ENCODE assay signal across 8 cellular contexts in the genomic region with DNA sequence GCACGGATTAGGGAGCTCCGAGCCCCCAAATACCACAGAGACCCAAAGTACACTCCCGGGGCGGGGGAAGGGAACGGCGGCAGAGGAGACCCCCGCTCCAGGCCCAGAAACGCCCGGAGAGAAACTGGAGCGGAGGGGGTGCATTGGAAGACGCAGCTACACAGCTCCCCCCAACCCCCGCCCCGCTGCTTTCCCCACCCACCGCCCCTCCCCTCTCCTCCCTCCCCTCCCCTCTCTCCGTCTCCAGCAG. TPM values are rescaled to one million over a fixed set of nuclear protein-coding genes. Genes with fewer than 3 reads are reported as not detected.
DNase-seq lines count a peak whose midpoint lies in the region; ATAC-seq and TF ChIP-seq lines count a peak whose summit lies in the region.

No MANE protein-coding gene starts in this region.

- intact Hi-C loops in activated CD8-positive, alpha-beta T cell treated with anti-CD3 and anti-CD28 coated beads for 36 hours (cut with micrococcal nuclease): no loop called here
- intact Hi-C loops in heart right ventricle (cut with DNase I) (loop anchor here in 4 of 10 donors (5.0 to 10.0 kb wide), 4 partner anchors 52 to 152 kb away; partner anchors contain the start of gene GALNT11 (in 1 of the 4)), gastrocnemius medialis (cut with DNase I; ENCODE audit: low total_unique reads) (loop anchor here (2.0 to 10.0 kb wide), 3 partner anchors 79 to 241 kb away; partner anchors contain the start of gene GALNT11)

- H3K4me1 ChIP-seq in GM23248 (ENCODE audit: insufficient read depth): no peaks in the 10 kb centered on the region
- peaks cover 0 to 37% (median 24%) of the 10 kb centered on the region in 9 donors for H3K4me1 ChIP-seq in heart right ventricle
- H3K4me1 ChIP-seq in gastrocnemius medialis: peaks cover 8 to 18% of the 10 kb centered on the region in 2 donors

- H3K27ac ChIP-seq in GM23248 (no peak overlapping the region), heart right ventricle (peak overlapping the region; percentile 80 to 97 (median 95)), gastrocnemius medialis (peak overlapping the region; percentile 87 to 93 (median 90))

- peaks cover 55% of the 10 kb centered on the region for H3K27me3 ChIP-seq in GM23248 (replicated peaks; ENCODE audit: insufficient read depth)
- H3K27me3 ChIP-seq in heart right ventricle: peaks cover 0 to 10% (median 8%) of the 10 kb centered on the region in 7 donors
- no peaks in the 10 kb centered on the region for H3K27me3 ChIP-seq in gastrocnemius medialis

- peaks cover 15% of the 10 kb centered on the region for H3K4me1 Mint-ChIP-seq in activated CD8-positive, alpha-beta T cell treated with anti-CD3 and anti-CD28 coated beads for 36 hours (ENCODE audit: low read depth)

- no peaks in the 10 kb centered on the region for H3K79me2 ChIP-seq in GM23248 (ENCODE audit: insufficient read depth)

- no peaks in the 10 kb centered on the region for H3K36me3 ChIP-seq in GM23248 (ENCODE audit: low read depth)
- H3K36me3 ChIP-seq in heart right ventricle: no peaks in the 10 kb centered on the region
- no peaks in the 10 kb centered on the region for H3K36me3 ChIP-seq in gastrocnemius medialis

- peak overlapping the region; percentile 76 for H3K27ac Mint-ChIP-seq in activated CD8-positive, alpha-beta T cell treated with anti-CD3 and anti-CD28 coated beads for 36 hours

- POLR2A ChIA-PET in activated CD8-positive, alpha-beta T cell treated with anti-CD3 and anti-CD28 coated beads for 36 hours (lab: Charles Lee): interaction anchor here (0.9 to 2.3 kb wide), 4 partner anchors 12 to 93 kb away, joined by 3 to 6 read pairs (median 4); no protein-coding TSS in a partner anchor

- CTCF ChIA-PET in activated CD8-positive, alpha-beta T cell treated with anti-CD3 and anti-CD28 coated beads for 36 hours (lab: Charles Lee): interaction anchor here (1.4 kb wide), 1 partner anchor 93 kb away, joined by 4 read pairs; no protein-coding TSS in a partner anchor

- in situ Hi-C loops in GM23248 (cut with MboI) (no loop called here), gastrocnemius medialis (cut with MboI; ENCODE audit: low sequenced_read_pairs in 4 of 4) (no loop called here)

- TF ChIP-seq CTCF in activated CD8-positive, alpha-beta T cell treated with anti-CD3 and anti-CD28 coated beads for 36 hours (IDR thresholded peaks at IDR 0.05): no peak
- TF ChIP-seq CTCF in heart right ventricle (IDR thresholded peaks at IDR 0.05): no peak
- TF ChIP-seq CTCF in gastrocnemius medialis (IDR thresholded peaks at IDR 0.05 in 4 of 5, conservative IDR thresholded peaks at IDR 0.05 in 1 of 5): no peak

- H3F3A ChIP-seq in GM23248 (ENCODE audit: insufficient read depth): no peaks in the 10 kb centered on the region

- H3K9me2 ChIP-seq in GM23248 (ENCODE audit: insufficient read depth): no peaks in the 10 kb centered on the region

- no peak overlapping the region for H3K9ac ChIP-seq in GM23248

- H3K4me2 ChIP-seq in GM23248 (ENCODE audit: unreplicated experiment): peak overlapping the region; percentile 74

- H3K9me3 ChIP-seq in GM23248 (ENCODE audit: low read depth) (no peaks in the 10 kb centered on the region), heart right ventricle (no peaks in the 10 kb centered on the region), gastrocnemius medialis (no peaks in the 10 kb centered on the region)

- H3K4me3 ChIP-seq in GM23248 (peak overlapping the region; percentile 64), heart right ventricle (peak overlapping the region; percentile 33 to 95 (median 80)), gastrocnemius medialis (peak overlapping the region; percentile 76 to 97 (median 86))

- 0 to 1% methylated on average over 5 to 12 of the region's 15 CpGs for WGBS in GM23248 (ENCODE audit: low coverage in 1 of 2, low lambda C conversion rate in 2 of 2, missing lambda C conversion rate in 2 of 2), 2 experiments
- 0 to 1% methylated on average over 12 to 15 of the region's 15 CpGs for WGBS in heart right ventricle, 2 donors

- no peak for ATAC-seq in activated CD8-positive, alpha-beta T cell treated with anti-CD3 and anti-CD28 coated beads for 36 hours
- ATAC-seq in heart right ventricle: peak in 5 of 8 donors; percentile 78 to 90 (median 87)
- peak; percentile 53 to 57 for ATAC-seq in gastrocnemius medialis
- no peak for ATAC-seq in HG03175 (IDR thresholded peaks at IDR 0.05; ENCODE audit: unreplicated experiment)

- H3K36me3 Mint-ChIP-seq in activated CD8-positive, alpha-beta T cell treated with anti-CD3 and anti-CD28 coated beads for 36 hours (ENCODE audit: low read depth): no peaks in the 10 kb centered on the region

- H3K27me3 Mint-ChIP-seq in activated CD8-positive, alpha-beta T cell treated with anti-CD3 and anti-CD28 coated beads for 36 hours: no peaks in the 10 kb centered on the region

- no peaks in the 10 kb centered on the region for H4K20me1 ChIP-seq in GM23248 (ENCODE audit: insufficient read depth)

- H3K9me3 Mint-ChIP-seq in activated CD8-positive, alpha-beta T cell treated with anti-CD3 and anti-CD28 coated beads for 36 hours: no peaks in the 10 kb centered on the region

- peak overlapping the region; percentile 62; the same call in 1 of the 2 replicates for H2AFZ ChIP-seq in GM23248

- no peak for DNase-seq in GM23248
- DNase-seq in activated CD8-positive, alpha-beta T cell treated with anti-CD3 and anti-CD28 coated beads for 36 hours: no peak
- DNase-seq in heart right ventricle: no peak
- DNase-seq in gastrocnemius medialis: peak in 1 of 2 donors; percentile 62
- no peak for DNase-seq in NCI-H2171 treated with DMSO at 0.1 percent for 48 hours (lab: John Stamatoyannopoulos, UW)
- no peak for DNase-seq in central memory CD4-positive, alpha-beta T cell
- no peak for DNase-seq in OCI-M2 (lab: John Stamatoyannopoulos, UW; ENCODE audit: unreplicated experiment)

- peak overlapping the region; percentile 93 for H3K4me3 Mint-ChIP-seq in activated CD8-positive, alpha-beta T cell treated with anti-CD3 and anti-CD28 coated beads for 36 hours

- TF ChIP-seq POLR2A in gastrocnemius medialis (IDR thresholded peaks at IDR 0.05): no peak

RNA-seq across cellular contexts. Expression of gene PRKAG2, which starts 1.1 kb away (rescaled TPM):
- total RNA-seq in GM23248 (2014; rRNA removed; shearing (Covaris generic)): 11.5 and 19.5 TPM in 2 replicates
- polyA plus RNA-seq in GM23248 (2016; fragmentation: Nextera tagmentation; extraction: Ambion mirVana) (17.0 and 18.2 TPM in 2 replicates), heart right ventricle (10 to 100 TPM; 52.4 to 68.0 TPM)
- 10 to 100 TPM; 17.0 to 19.2 TPM for total RNA-seq in activated CD8-positive, alpha-beta T cell treated with anti-CD3 and anti-CD28 coated beads for 36 hours
- total RNA-seq in heart right ventricle (100 to 1,000 TPM; 101 to 156 (median 121) TPM), gastrocnemius medialis (10 to 100 TPM in 2 of 4 donors, 1 to 10 TPM in 2; 5.3 to 32.6 (median 13.9) TPM)

Comparison
In these comparisons a context has a peak if more than half of its experiments do, and no peak if none do; other contexts are left out.
1. ATAC-seq: peak in heart right ventricle (5 of 8) and gastrocnemius medialis (2 of 2); none in activated CD8-positive, alpha-beta T cell treated with anti-CD3 and anti-CD28 coated beads for 36 hours (single experiment) and HG03175 (single experiment).
2. Peak in every context shown above with its lines, with median percentiles within 50 percentile points of each other: H3K4me3 ChIP-seq.